ENCODE assay signal across 12 cellular contexts in the genomic region with DNA sequence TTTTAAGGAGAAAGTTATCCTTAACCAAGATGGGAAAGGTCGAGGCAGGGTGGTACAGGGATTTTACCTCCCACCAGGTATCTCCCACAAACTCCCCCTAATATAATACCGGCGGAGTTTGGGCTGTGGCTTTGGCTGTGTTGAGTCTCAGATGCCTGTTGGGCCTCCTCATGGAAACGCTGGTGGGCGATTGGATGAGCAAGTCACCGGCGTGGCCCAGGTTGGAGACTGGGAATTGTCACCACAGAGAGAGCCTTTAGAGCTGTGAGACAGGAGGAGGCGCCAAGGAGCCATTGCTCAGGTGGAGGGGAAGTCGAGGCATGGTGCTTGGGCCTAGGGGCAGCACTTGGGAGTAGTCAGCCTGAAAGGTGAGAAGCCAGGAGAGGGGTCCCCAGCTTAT. TPM values are rescaled to one million over a fixed set of nuclear protein-coding genes. Genes with fewer than 3 reads are reported as not detected.
DNase-seq lines count a peak whose midpoint lies in the region; ATAC-seq and TF ChIP-seq lines count a peak whose summit lies in the region.
"Had no signal": no experiment of that assay in that cellular context is flagged by ENCODE, and none has a peak within 500 bp of the region (broad histone marks: within the 10 kb centered on the region; RNA-seq: fewer than 3 reads in every experiment).

No MANE protein-coding gene starts in this region.

- H3K27me3 ChIP-seq in BLaER1 treated with 17β-estradiol and CSF1 and Interleukin-3, amounts not matched to agents 10 nM and 100 nM = no peaks in the 10 kb centered on the region
- no peaks in the 10 kb centered on the region for H3K27me3 ChIP-seq in Caco-2 (replicated peaks; ENCODE audit: control insufficient read depth, insufficient read depth, low read length)

- H3K9me3 ChIP-seq in BLaER1 treated with 17β-estradiol and CSF1 and Interleukin-3, amounts not matched to agents 10 nM and 100 nM (replicated peaks in 1 of 11) = peaks cover 9 to 30% (median 28%) of the 10 kb centered on the region in 11 experiments
- H3K9me3 ChIP-seq in Caco-2 = peaks cover 21% of the 10 kb centered on the region

- peaks cover 30% of the 10 kb centered on the region for H3K9me3 Mint-ChIP-seq in Caco-2 (ENCODE audit: unreplicated experiment)
- peaks cover 7% of the 10 kb centered on the region for H3K9me3 Mint-ChIP-seq in stimulated activated effector memory CD8-positive, alpha-beta T cell treated with anti-CD3 and anti-CD28 coated beads, Interleukin-12 subunit alpha, Interleukin-12 subunit beta, amount 100 ng/mL, for 72 hours
- H3K9me3 Mint-ChIP-seq in activated CD4-positive, alpha-beta T cell treated with anti-CD3 and anti-CD28 coated beads, Interleukin-2, amount 10 ng/mL, durations not matched to agents 7 days and 5 days = peaks cover 18% of the 10 kb centered on the region

- H4K20me1 ChIP-seq in BLaER1 treated with 17β-estradiol and CSF1 and Interleukin-3, amounts not matched to agents 10 nM and 100 nM = peaks cover 9 to 34% (median 17%) of the 10 kb centered on the region in 11 experiments; a peak in 20 of 22 replicates

- H3K27ac ChIP-seq in BLaER1 treated with 17β-estradiol and CSF1 and Interleukin-3, amounts not matched to agents 10 nM and 100 nM = no peak overlapping the region

- no peaks in the 10 kb centered on the region for H3K27me3 Mint-ChIP-seq in Caco-2 (ENCODE audit: insufficient read depth, unreplicated experiment)
- H3K27me3 Mint-ChIP-seq in activated CD4-positive, alpha-beta T cell treated with anti-CD3 and anti-CD28 coated beads, Interleukin-2, amount 10 ng/mL, durations not matched to agents 7 days and 5 days = no peaks in the 10 kb centered on the region

- no peak overlapping the region for H3K9ac ChIP-seq in BLaER1 treated with 17β-estradiol and CSF1 and Interleukin-3, amounts not matched to agents 10 nM and 100 nM

- no peak overlapping the region for H3K4me3 ChIP-seq in BLaER1 treated with 17β-estradiol and CSF1 and Interleukin-3, amounts not matched to agents 10 nM and 100 nM
- H3K4me3 ChIP-seq in Caco-2 (ENCODE audit: low read depth, low read length) = no peak overlapping the region

- no peak overlapping the region for H3K27ac Mint-ChIP-seq in Caco-2 (ENCODE audit: unreplicated experiment)
- H3K27ac Mint-ChIP-seq in stimulated activated effector memory CD8-positive, alpha-beta T cell treated with anti-CD3 and anti-CD28 coated beads, Interleukin-12 subunit alpha, Interleukin-12 subunit beta, amount 100 ng/mL, for 72 hours = peak overlapping the region; percentile 45
- no peak overlapping the region for H3K27ac Mint-ChIP-seq in activated CD4-positive, alpha-beta T cell treated with anti-CD3 and anti-CD28 coated beads, Interleukin-2, amount 10 ng/mL, durations not matched to agents 7 days and 5 days

- ATAC-seq in stimulated activated effector memory CD8-positive, alpha-beta T cell treated with anti-CD3 and anti-CD28 coated beads, Interleukin-12 subunit alpha, Interleukin-12 subunit beta, amount 100 ng/mL, for 72 hours = no peak

- H3K4me1 ChIP-seq in BLaER1 treated with 17β-estradiol and CSF1 and Interleukin-3, amounts not matched to agents 10 nM and 100 nM = peaks cover 39 to 52% (median 48%) of the 10 kb centered on the region in 10 experiments
- H3K4me1 ChIP-seq in Caco-2 = peaks cover 13% of the 10 kb centered on the region; the same call in 1 of the 2 replicates

- no peak overlapping the region for H3K4me3 Mint-ChIP-seq in Caco-2 (ENCODE audit: unreplicated experiment)
- H3K4me3 Mint-ChIP-seq in stimulated activated effector memory CD8-positive, alpha-beta T cell treated with anti-CD3 and anti-CD28 coated beads, Interleukin-12 subunit alpha, Interleukin-12 subunit beta, amount 100 ng/mL, for 72 hours = no peak overlapping the region
- no peak overlapping the region for H3K4me3 Mint-ChIP-seq in activated CD4-positive, alpha-beta T cell treated with anti-CD3 and anti-CD28 coated beads, Interleukin-2, amount 10 ng/mL, durations not matched to agents 7 days and 5 days

- intact Hi-C loops in Caco-2 (cut with micrococcal nuclease; ENCODE audit: unreplicated experiment) = no loop called here

- DNase-seq in Caco-2 (peak in 1 of 2 experiments; percentile 32), erythroblast (lab: John Stamatoyannopoulos, UW) (no peak), NCI-H2029 treated with DMSO at 0.1 percent for 48 hours (lab: John Stamatoyannopoulos, UW) (no peak), AG08396 (ENCODE audit: low spot score) (no peak)
- DNase-seq in stimulated activated effector memory CD8-positive, alpha-beta T cell treated with anti-CD3 and anti-CD28 coated beads, Interleukin-12 subunit alpha, Interleukin-12 subunit beta, amount 100 ng/mL, for 72 hours (ENCODE audit: low spot score in 2 of 2) = no peak
- no peak for DNase-seq in activated CD4-positive, alpha-beta T cell treated with anti-CD3 and anti-CD28 coated beads, Interleukin-2, amount 10 ng/mL, durations not matched to agents 7 days and 5 days
- DNase-seq: Kasumi-1, NCI-H1417, NCI-H2029, NCI-H524, SHP77 had no signal

- TF ChIP-seq CTCF in Caco-2 (IDR thresholded peaks at IDR 0.05; ENCODE audit: insufficient read depth in 1 of 2, low read depth in 1 of 2, low read length in 1 of 2, severe bottlenecking in 1 of 2, unreplicated experiment in 1 of 2) = no peak

- CTCF ChIA-PET in Caco-2 (lab: Charles Lee) = no interaction called here
- CTCF ChIA-PET in activated CD4-positive, alpha-beta T cell treated with anti-CD3 and anti-CD28 coated beads, Interleukin-2, amount 10 ng/mL, durations not matched to agents 7 days and 5 days (lab: Charles Lee) = interaction anchor here (0.6 kb wide), 1 partner anchor 81 kb away, joined by 3 read pairs; no protein-coding TSS in a partner anchor

- peak; percentile 12 for TF ChIP-seq POLR2A in erythroblast (IDR thresholded peaks at IDR 0.05; ENCODE audit: low read length)

- H3K36me3 ChIP-seq in BLaER1 treated with 17β-estradiol and CSF1 and Interleukin-3, amounts not matched to agents 10 nM and 100 nM = peaks cover 37 to 61% (median 53%) of the 10 kb centered on the region in 11 experiments
- no peaks in the 10 kb centered on the region; the same call in 1 of the 2 replicates for H3K36me3 ChIP-seq in Caco-2 (ENCODE audit: control insufficient read depth, insufficient read depth, low read length)

- BruUV-seq in Caco-2 (replicated peaks; lab: Mats Ljungman, UMichigan) = TSS peak; percentile 2

- peaks cover 60% of the 10 kb centered on the region for H3K36me3 Mint-ChIP-seq in Caco-2 (ENCODE audit: insufficient read depth, unreplicated experiment)
- peaks cover 64% of the 10 kb centered on the region for H3K36me3 Mint-ChIP-seq in stimulated activated effector memory CD8-positive, alpha-beta T cell treated with anti-CD3 and anti-CD28 coated beads, Interleukin-12 subunit alpha, Interleukin-12 subunit beta, amount 100 ng/mL, for 72 hours
- H3K36me3 Mint-ChIP-seq in activated CD4-positive, alpha-beta T cell treated with anti-CD3 and anti-CD28 coated beads, Interleukin-2, amount 10 ng/mL, durations not matched to agents 7 days and 5 days (ENCODE audit: low read depth) = peaks cover 58% of the 10 kb centered on the region

- peak overlapping the region in 6 of 11 experiments; percentile 8 to 100 (median 97); a peak in 11 of 22 replicates for H3K4me2 ChIP-seq in BLaER1 treated with 17β-estradiol and CSF1 and Interleukin-3, amounts not matched to agents 10 nM and 100 nM

- H3K4me1 Mint-ChIP-seq in Caco-2 (ENCODE audit: low read depth, unreplicated experiment) = peaks cover 10% of the 10 kb centered on the region
- peaks cover 45% of the 10 kb centered on the region for H3K4me1 Mint-ChIP-seq in stimulated activated effector memory CD8-positive, alpha-beta T cell treated with anti-CD3 and anti-CD28 coated beads, Interleukin-12 subunit alpha, Interleukin-12 subunit beta, amount 100 ng/mL, for 72 hours
- peaks cover 31% of the 10 kb centered on the region for H3K4me1 Mint-ChIP-seq in activated CD4-positive, alpha-beta T cell treated with anti-CD3 and anti-CD28 coated beads, Interleukin-2, amount 10 ng/mL, durations not matched to agents 7 days and 5 days

- POLR2A ChIA-PET in Caco-2 (lab: Charles Lee) = no interaction called here
- POLR2A ChIA-PET in activated CD4-positive, alpha-beta T cell treated with anti-CD3 and anti-CD28 coated beads, Interleukin-2, amount 10 ng/mL, durations not matched to agents 7 days and 5 days (lab: Charles Lee) = no interaction called here

RNA-seq across cellular contexts. Expression of a gene that starts 3.4 kb away (rescaled TPM):
- total RNA-seq in Caco-2 (2022) = 31.3 and 38.2 TPM in 2 replicates
- 10 to 100 TPM; 20.4 to 22.7 TPM for total RNA-seq in activated CD4-positive, alpha-beta T cell treated with anti-CD3 and anti-CD28 coated beads, Interleukin-2, amount 10 ng/mL, durations not matched to agents 7 days and 5 days

RNA-seq across cellular contexts. Expression of a gene that starts 50.4 kb away (rescaled TPM):
- total RNA-seq in Caco-2 (2022) = 50.7 and 55.4 TPM in 2 replicates
- 10 to 100 TPM; 29.7 to 32.6 TPM for total RNA-seq in activated CD4-positive, alpha-beta T cell treated with anti-CD3 and anti-CD28 coated beads, Interleukin-2, amount 10 ng/mL, durations not matched to agents 7 days and 5 days
